Comparison of ENCODE assay signal across 29 cellular contexts in the genomic region with DNA sequence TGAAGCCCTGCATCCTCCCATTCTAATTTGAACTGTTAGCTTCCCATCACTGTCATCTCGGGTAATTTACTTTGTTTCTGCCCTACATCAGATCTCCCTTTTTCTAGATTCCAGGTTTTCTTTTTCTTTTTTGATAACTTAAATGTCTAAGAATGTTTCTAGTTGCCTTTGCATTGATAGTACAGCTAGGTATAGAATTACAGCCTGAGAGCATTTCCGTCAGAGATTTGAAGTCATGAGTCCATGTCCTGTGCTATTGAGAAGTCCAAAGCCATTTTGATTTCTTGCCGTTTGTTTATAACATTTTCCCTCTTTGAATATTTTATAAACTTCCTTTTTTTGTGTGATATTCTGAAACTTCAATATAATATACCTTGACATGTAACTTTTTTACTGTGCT.
"Had no signal": no experiment of that assay in that cellular context is flagged by ENCODE, and none has a peak within 500 bp of the region (broad histone marks: within the 10 kb centered on the region; RNA-seq: fewer than 3 reads in every experiment).

No MANE protein-coding gene starts in this region.

- H3K27me3 ChIP-seq: adrenal gland, ascending aorta, dorsolateral prefrontal cortex, heart left ventricle, pancreas, tibial nerve had no signal

- H3K27me3 Mint-ChIP-seq: activated B cell treated with CpG ODN at 0.5 μM for 24 hours; activated CD4-positive, alpha-beta T cell treated with anti-CD3 and anti-CD28 coated beads for 36 hours; activated T-cell treated with anti-CD3 and anti-CD28 coated beads, Interleukin-2, amount 50 U/mL, for 24 hours; stimulated activated naive CD8-positive, alpha-beta T cell treated with anti-CD3 and anti-CD28 coated beads, Interleukin-15, amount 100 ng/mL, for 72 hours had no signal

- H3K27ac ChIP-seq: adrenal gland, ascending aorta, dorsolateral prefrontal cortex, epithelial cell of prostate, pancreas, psoas muscle, skin epidermis, tibial nerve had no signal

- H3K27ac Mint-ChIP-seq: activated B cell treated with CpG ODN at 0.5 μM for 24 hours; activated CD4-positive, alpha-beta T cell treated with anti-CD3 and anti-CD28 coated beads for 36 hours; activated naive CD4-positive, alpha-beta T cell treated with anti-CD3 and anti-CD28 coated beads for 36 hours; activated T-cell treated with anti-CD3 and anti-CD28 coated beads, Interleukin-2, amount 50 U/mL, for 24 hours; nephron progenitor cell; stimulated activated effector memory CD8-positive, alpha-beta T cell treated with anti-CD3 and anti-CD28 coated beads, Interleukin-12 subunit alpha, Interleukin-12 subunit beta, amount 100 ng/mL, for 72 hours; stimulated activated naive CD8-positive, alpha-beta T cell treated with anti-CD3 and anti-CD28 coated beads, Interleukin-15, amount 100 ng/mL, for 72 hours; T-helper 1 cell treated with Interleukin-12 subunit alpha and Interleukin-12 subunit beta and Interleukin-4 antibody, amounts not matched to agents 30 μg/mL and 1 μg/mL, for 36 hours had no signal

- H3K4me3 ChIP-seq: adrenal gland, ascending aorta, dorsolateral prefrontal cortex, heart left ventricle, pancreas, psoas muscle, skin epidermis, tibial nerve had no signal

- ATAC-seq: activated CD4-positive, alpha-beta T cell treated with anti-CD3 and anti-CD28 coated beads for 36 hours; heart left ventricle; left cardiac atrium; pancreas; psoas muscle; right cardiac atrium; stimulated activated effector memory CD8-positive, alpha-beta T cell treated with anti-CD3 and anti-CD28 coated beads, Interleukin-12 subunit alpha, Interleukin-12 subunit beta, amount 100 ng/mL, for 72 hours; stimulated activated naive CD8-positive, alpha-beta T cell treated with anti-CD3 and anti-CD28 coated beads, Interleukin-15, amount 100 ng/mL, for 72 hours had no signal

- H3K9me3 ChIP-seq: pancreas had no signal

- H3K4me3 Mint-ChIP-seq: activated B cell treated with CpG ODN at 0.5 μM for 24 hours; activated CD4-positive, alpha-beta T cell treated with anti-CD3 and anti-CD28 coated beads for 36 hours; activated naive CD4-positive, alpha-beta T cell treated with anti-CD3 and anti-CD28 coated beads for 36 hours; activated T-cell treated with anti-CD3 and anti-CD28 coated beads, Interleukin-2, amount 50 U/mL, for 24 hours; nephron progenitor cell; stimulated activated effector memory CD8-positive, alpha-beta T cell treated with anti-CD3 and anti-CD28 coated beads, Interleukin-12 subunit alpha, Interleukin-12 subunit beta, amount 100 ng/mL, for 72 hours; T-helper 1 cell treated with Interleukin-12 subunit alpha and Interleukin-12 subunit beta and Interleukin-4 antibody, amounts not matched to agents 30 μg/mL and 1 μg/mL, for 36 hours had no signal

- FAIRE-seq: colon, urothelium cell line had no signal

- DNase-seq: activated B cell treated with CpG ODN at 0.5 μM for 24 hours; activated CD4-positive, alpha-beta T cell treated with anti-CD3 and anti-CD28 coated beads for 36 hours; activated CD4-positive, alpha-beta T cell treated with anti-CD3 and anti-CD28 coated beads, Interleukin-2, amount 50 U/mL, for 4 hours; activated CD8-positive, alpha-beta memory T cell treated with anti-CD3 and anti-CD28 coated beads for 24 hours; activated CD8-positive, alpha-beta memory T cell treated with anti-CD3 and anti-CD28 coated beads, Interleukin-2, amount 50 U/mL, for 4 hours; activated effector memory CD4-positive, alpha-beta T cell treated with Interleukin-2 at 50 U/mL for 16 hours; activated naive CD4-positive, alpha-beta T cell treated with anti-CD3 and anti-CD28 coated beads for 36 hours; activated T-cell treated with anti-CD3 and anti-CD28 coated beads, Interleukin-2, amount 50 U/mL, for 24 hours; adrenal gland; central memory CD4-positive, alpha-beta T cell; dorsolateral prefrontal cortex; heart left ventricle; islet precursor cell; left cardiac atrium; midbrain; nephron progenitor cell; pancreas; psoas muscle; right cardiac atrium; stimulated activated CD4-positive, alpha-beta T cell treated with anti-CD3 and anti-CD28 coated beads, Interleukin-1b, Interleukin-23, amount 100 ng/mL, for 48 hours; stimulated activated naive CD8-positive, alpha-beta T cell treated with anti-CD3 and anti-CD28 coated beads, Interleukin-15, amount 100 ng/mL, for 72 hours had no signal
